In genomic region chr4:7189066-7189465, GRCh38 we compare ENCODE assay signal across 16 cellular contexts. TPM values are rescaled to one million over a fixed set of nuclear protein-coding genes. Genes with fewer than 3 reads are reported as not detected.
DNase-seq lines count a peak whose midpoint lies in the region; ATAC-seq and TF ChIP-seq lines count a peak whose summit lies in the region.
"Had no signal": no experiment of that assay in that cellular context is flagged by ENCODE, and none has a peak within 500 bp of the region (broad histone marks: within the 10 kb centered on the region; RNA-seq: fewer than 3 reads in every experiment).

No MANE protein-coding gene starts in this region.

- H3K27me3 Mint-ChIP-seq in endodermal cell (ENCODE audit: insufficient read depth): peaks cover 88% of the 10 kb centered on the region
- peaks cover 24 to 58% of the 10 kb centered on the region in 2 donors for H3K27me3 Mint-ChIP-seq in T-cell
- peaks cover 8% of the 10 kb centered on the region for H3K27me3 Mint-ChIP-seq in Caco-2 (ENCODE audit: insufficient read depth, unreplicated experiment)

- H3K36me3 Mint-ChIP-seq in endodermal cell (ENCODE audit: low read depth): no peaks in the 10 kb centered on the region
- no peaks in the 10 kb centered on the region for H3K36me3 Mint-ChIP-seq in T-cell
- H3K36me3 Mint-ChIP-seq in Caco-2 (ENCODE audit: insufficient read depth, unreplicated experiment): no peaks in the 10 kb centered on the region
- H3K36me3 Mint-ChIP-seq: CD8-positive, alpha-beta memory T cell had no signal

- POLR2A ChIA-PET in T-cell (lab: Charles Lee) (no interaction called here), Caco-2 (lab: Charles Lee) (no interaction called here)

- CTCF ChIA-PET in T-cell (lab: Charles Lee): interaction anchor here in 1 of 2 donors (0.6 to 0.9 kb wide), 2 partner anchors 360 to 613 kb away, joined by 3 read pairs; no protein-coding TSS in a partner anchor
- CTCF ChIA-PET in Caco-2 (lab: Charles Lee): interaction anchor here (0.7 to 1.6 kb wide), 8 partner anchors 16 to 613 kb away, joined by 3 to 14 read pairs (median 4); partner anchors contain the start of gene TADA2B

- H3K4me1 ChIP-seq in right cardiac atrium (ENCODE audit: control insufficient read depth, insufficient read depth, low read length) (peaks cover 3% of the 10 kb centered on the region), endodermal cell (ENCODE audit: control insufficient read depth, insufficient read depth, low read length) (peaks cover 13% of the 10 kb centered on the region), osteoblast (ENCODE audit: insufficient read depth, low read length) (peaks cover 5% of the 10 kb centered on the region), Caco-2 (peaks cover 3% of the 10 kb centered on the region; the same call in 1 of the 2 replicates)

- H3K36me3 ChIP-seq in endodermal cell (ENCODE audit: control insufficient read depth, insufficient read depth, low read length) (no peaks in the 10 kb centered on the region), osteoblast (ENCODE audit: insufficient read depth, low read length) (no peaks in the 10 kb centered on the region), Caco-2 (ENCODE audit: control insufficient read depth, insufficient read depth, low read length) (no peaks in the 10 kb centered on the region)
- H3K36me3 ChIP-seq: BLaER1 treated with 17β-estradiol and CSF1 and Interleukin-3, amounts not matched to agents 10 nM and 100 nM had no signal

- no peak overlapping the region for H3K4me2 ChIP-seq in osteoblast (ENCODE audit: insufficient read depth, low read length)

- H3K9me3 ChIP-seq in right cardiac atrium (ENCODE audit: control insufficient read depth, low read length) (no peaks in the 10 kb centered on the region), endodermal cell (ENCODE audit: control insufficient read depth, low read length) (peaks cover 8% of the 10 kb centered on the region), osteoblast (ENCODE audit: low read depth, low read length) (no peaks in the 10 kb centered on the region), Caco-2 (no peaks in the 10 kb centered on the region)
- H3K9me3 ChIP-seq: BLaER1 treated with 17β-estradiol and CSF1 and Interleukin-3, amounts not matched to agents 10 nM and 100 nM had no signal

- H3K27ac ChIP-seq in right cardiac atrium (ENCODE audit: low read length) (no peak overlapping the region), endodermal cell (ENCODE audit: low read depth, low read length) (no peak overlapping the region), osteoblast (ENCODE audit: low read depth, low read length) (no peak overlapping the region)
- H3K27ac ChIP-seq: BLaER1 treated with 17β-estradiol and CSF1 and Interleukin-3, amounts not matched to agents 10 nM and 100 nM had no signal

- H2AFZ ChIP-seq in osteoblast (ENCODE audit: low read length): no peak overlapping the region

- H4K20me1 ChIP-seq in osteoblast (ENCODE audit: insufficient read depth, low read length): no peaks in the 10 kb centered on the region

- H3K4me3 Mint-ChIP-seq in endodermal cell (no peak overlapping the region), T-cell (no peak overlapping the region), Caco-2 (ENCODE audit: unreplicated experiment) (no peak overlapping the region)
- H3K4me3 Mint-ChIP-seq: CD8-positive, alpha-beta memory T cell; HFFc6 had no signal

- H3K9ac ChIP-seq in endodermal cell (ENCODE audit: extremely low read depth, low read length, poor library complexity, severe bottlenecking): no peak overlapping the region
- H3K9ac ChIP-seq: BLaER1 treated with 17β-estradiol and CSF1 and Interleukin-3, amounts not matched to agents 10 nM and 100 nM had no signal

- H3K4me1 Mint-ChIP-seq in endodermal cell (peaks cover 15% of the 10 kb centered on the region), T-cell (peaks cover 0 to 1% (median 0%) of the 10 kb centered on the region in 3 donors), Caco-2 (ENCODE audit: low read depth, unreplicated experiment) (no peaks in the 10 kb centered on the region)

- H3K4me3 ChIP-seq in right cardiac atrium (ENCODE audit: low read length) (no peak overlapping the region), endodermal cell (ENCODE audit: low read length) (no peak overlapping the region), osteoblast (ENCODE audit: insufficient read depth, low read length) (no peak overlapping the region), Caco-2 (ENCODE audit: low read depth, low read length) (no peak overlapping the region)
- H3K4me3 ChIP-seq: BLaER1 treated with 17β-estradiol and CSF1 and Interleukin-3, amounts not matched to agents 10 nM and 100 nM had no signal

- H3K27ac Mint-ChIP-seq in endodermal cell (no peak overlapping the region), T-cell (no peak overlapping the region), Caco-2 (ENCODE audit: unreplicated experiment) (no peak overlapping the region)
- H3K27ac Mint-ChIP-seq: HFFc6 had no signal

- H3K79me2 ChIP-seq in osteoblast (ENCODE audit: insufficient read depth, low read length): no peaks in the 10 kb centered on the region

- intact Hi-C loops in cardiac septum (cut with DNase I) (no loop called here), right cardiac atrium (cut with DNase I) (no loop called here), Caco-2 (cut with micrococcal nuclease; ENCODE audit: unreplicated experiment) (loop anchor here (5.0 kb wide), 1 partner anchor 37 kb away; no protein-coding TSS in a partner anchor)

- no peaks in the 10 kb centered on the region for H3K27me3 ChIP-seq in right cardiac atrium (ENCODE audit: control insufficient read depth, insufficient read depth)
- H3K27me3 ChIP-seq in endodermal cell (ENCODE audit: control insufficient read depth, insufficient read depth, low read length, poor library complexity, severe bottlenecking): peaks cover 69% of the 10 kb centered on the region
- peaks cover 50% of the 10 kb centered on the region for H3K27me3 ChIP-seq in osteoblast (ENCODE audit: insufficient read depth, low read length)
- H3K27me3 ChIP-seq in Caco-2 (replicated peaks; ENCODE audit: control insufficient read depth, insufficient read depth, low read length): no peaks in the 10 kb centered on the region

- BruUV-seq in Caco-2 (replicated peaks; lab: Mats Ljungman, UMichigan): no TSS peak

- ATAC-seq in right cardiac atrium: no peak
- no peak for ATAC-seq in T-cell (replicated peaks in 1 of 4)

- H3K9me3 Mint-ChIP-seq in endodermal cell (peaks cover 8% of the 10 kb centered on the region), T-cell (no peaks in the 10 kb centered on the region), Caco-2 (ENCODE audit: unreplicated experiment) (no peaks in the 10 kb centered on the region)
- H3K9me3 Mint-ChIP-seq: CD8-positive, alpha-beta memory T cell; HFFc6 had no signal

- WGBS in right cardiac atrium: 69% methylated on average over 12 of the region's 12 CpGs
- WGBS in endodermal cell (ENCODE audit: insufficient coverage in 1 of 2, insufficient read length in 1 of 2), 2 experiments: 86 to 94% methylated on average over 12 of the region's 12 CpGs

- TF ChIP-seq CTCF in endodermal cell (conservative IDR thresholded peaks at IDR 0.05) (no peak), osteoblast (IDR thresholded peaks at IDR 0.05; ENCODE audit: extremely low read depth, low read depth, low read length) (no peak), Caco-2 (IDR thresholded peaks at IDR 0.05; ENCODE audit: insufficient read depth in 1 of 2, low read depth in 1 of 2, low read length in 1 of 2, severe bottlenecking in 1 of 2, unreplicated experiment in 1 of 2) (no peak)

- DNase-seq in cardiac septum (ENCODE audit: low spot score) (peak; percentile 50), right cardiac atrium (no peak), endodermal cell (peak; percentile 36), osteoblast (ENCODE audit: insufficient read length, low spot score, missing footprints) (peak; percentile 74), ureter (ENCODE audit: low spot score) (peak; percentile 27), T-cell (no peak), Caco-2 (no peak), NCI-H526 treated with DMSO at 0.1 percent for 48 hours (lab: John Stamatoyannopoulos, UW) (no peak)
- DNase-seq: CD8-positive, alpha-beta memory T cell; DMS79; HFFc6; KG1; MV-4-11; NCI-H1694 treated with DMSO at 0.1 percent for 48 hours; NCI-H2227 treated with DMSO at 0.1 percent for 48 hours had no signal

RNA-seq across cellular contexts. Expression of gene SORCS2, which starts 3.3 kb away (rescaled TPM):
- total RNA-seq in cardiac septum (6.9 TPM), right cardiac atrium (1 to 10 TPM; 2.7 to 7.3 (median 2.8) TPM), endodermal cell (1 to 10 TPM; 1.4 to 1.9 TPM), osteoblast (9.0 and 11.5 TPM in 2 replicates), ureter (2.8 TPM), T-cell (under 1 TPM in 1 of 5 donors, not detected in 4; 0.22 TPM), Caco-2 (2022) (1.6 and 2.1 TPM in 2 replicates)
- 2.1 TPM for polyA plus RNA-seq in right cardiac atrium
- polyA plus RNA-seq in endodermal cell (2013, experiment 1 of 2): 10.6 TPM
- 9.6 TPM for polyA plus RNA-seq in endodermal cell (2013, experiment 2 of 2)
- total RNA-seq: CD8-positive, alpha-beta memory T cell had no signal
- polyA plus RNA-seq: CD8-positive, alpha-beta memory T cell had no signal

Comparison
In these comparisons a context has a peak if more than half of its experiments do, and no peak if none do; other contexts are left out.
1. DNase-seq: peak in cardiac septum (single experiment), endodermal cell (single experiment), osteoblast (single experiment) and ureter (single experiment); none in right cardiac atrium (0 of 3), T-cell (0 of 34), Caco-2 (0 of 2) and NCI-H526 treated with DMSO at 0.1 percent for 48 hours (single experiment).